ENCODE assay signal across 8 cellular contexts in the genomic region with DNA sequence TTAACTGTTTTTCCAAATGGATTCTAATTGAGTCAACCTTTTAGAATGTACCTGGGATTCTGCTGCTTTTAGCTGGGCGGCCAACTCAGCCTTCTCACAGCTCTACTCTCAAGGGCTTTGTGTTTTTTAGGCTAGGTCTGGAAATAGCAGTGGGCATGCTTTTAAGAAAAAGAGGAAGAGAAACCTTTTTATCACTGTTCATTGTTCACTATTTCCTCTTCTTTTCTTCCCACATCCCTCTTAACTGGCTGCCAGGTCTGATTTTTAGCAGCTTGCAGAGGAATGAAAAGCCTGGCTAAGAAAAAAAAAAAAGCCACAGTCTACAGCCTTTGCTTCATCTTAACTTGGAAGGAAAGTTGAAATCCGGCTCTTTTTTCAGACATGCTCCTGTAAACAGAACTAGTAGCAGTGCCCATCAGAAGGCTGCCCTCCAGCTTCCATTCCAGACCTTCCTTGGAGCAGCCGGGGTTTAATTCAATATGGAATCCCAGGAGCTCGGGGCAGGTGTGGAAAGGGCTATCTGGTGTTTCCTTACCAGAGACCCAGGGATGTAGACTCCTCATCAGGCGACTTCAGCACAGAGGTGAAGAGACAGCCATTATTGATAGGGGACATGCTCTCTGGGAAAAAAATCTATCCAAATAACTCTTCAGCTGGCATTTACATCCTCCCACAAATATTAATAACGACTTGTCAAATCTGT.
DNase-seq lines count a peak whose midpoint lies in the region; ATAC-seq, FAIRE-seq and TF ChIP-seq lines count a peak whose summit lies in the region.

No MANE protein-coding gene starts in this region.

- H4K20me1 ChIP-seq in Loucy (ENCODE audit: insufficient read depth, low read length, poor library complexity, severe bottlenecking): no peaks in the 10 kb centered on the region

- TF ChIP-seq CTCF in A549 (IDR thresholded peaks at IDR 0.05) (no peak), Loucy (conservative IDR thresholded peaks at IDR 0.05; ENCODE audit: low read length) (no peak), coronary artery (IDR thresholded peaks at IDR 0.05) (no peak)

- POLR2A ChIA-PET in A549 (lab: Yijun Ruan, JAX): no interaction called here

- TF ChIP-seq POLR2A in A549 (IDR thresholded peaks at IDR 0.05; ENCODE audit: low read length): no peak

- H3K27ac ChIP-seq in A549 (no peak overlapping the region), coronary artery (no peak overlapping the region)

- CTCF ChIA-PET in A549 (lab: Yijun Ruan, JAX): interaction anchor here (0.6 to 6.1 kb wide), 40 partner anchors 9 to 1299 kb away, joined by 3 to 64 read pairs (median 5); partner anchors contain the start of gene GAD1

- 19% methylated on average over 6 of the region's 6 CpGs for WGBS in A549 (ENCODE audit: missing lambda C conversion rate)

- FAIRE-seq in A549 (lab: Jason Lieb, UNC): no peak

- no peaks in the 10 kb centered on the region for H3F3A ChIP-seq in Loucy (ENCODE audit: low read depth)

- DNase-seq in A549 (ENCODE audit: low read depth in 1 of 2, low spot score in 1 of 2) (no peak), coronary artery (ENCODE audit: low spot score) (no peak), Kasumi-1 (lab: John Stamatoyannopoulos, UW) (no peak), middle frontal gyrus (ENCODE audit: extremely low spot score, low spot score) (no peak)

- H3K4me2 ChIP-seq in A549 (peak overlapping the region; percentile 47), Loucy (ENCODE audit: low read depth, low read length, poor library complexity, severe bottlenecking) (peak overlapping the region; percentile 68)

- ATAC-seq in A549 (peak in 1 of 2 experiments; percentile 50; a peak in 2 of 6 replicates), GM19351 (IDR thresholded peaks at IDR 0.05; ENCODE audit: unreplicated experiment) (peak; percentile 83), HG03378 (IDR thresholded peaks at IDR 0.05; ENCODE audit: unreplicated experiment) (no peak), GM21515 (IDR thresholded peaks at IDR 0.05; ENCODE audit: unreplicated experiment) (no peak)

- no peak for TF ChIP-seq RAD21 in A549 (conservative IDR thresholded peaks at IDR 0.05 in 1 of 2, IDR thresholded peaks at IDR 0.05 in 1 of 2)

- H3K9me3 ChIP-seq in A549 (no peaks in the 10 kb centered on the region), Loucy (ENCODE audit: insufficient read depth, low read depth, low read length) (no peaks in the 10 kb centered on the region)

- TF ChIP-seq EP300 in A549 (IDR thresholded peaks at IDR 0.05): no peak

- H3K4me1 ChIP-seq in A549 (no peaks in the 10 kb centered on the region), Loucy (ENCODE audit: insufficient read depth, low read length, poor library complexity, severe bottlenecking) (peaks cover 2% of the 10 kb centered on the region)

- peak overlapping the region; percentile 89; the same call in 1 of the 2 replicates for H2AFZ ChIP-seq in Loucy (ENCODE audit: low read length)

- H3K36me3 ChIP-seq in Loucy (ENCODE audit: insufficient read depth, low read length): no peaks in the 10 kb centered on the region

- peak overlapping the region; percentile 5 for H3K9ac ChIP-seq in Loucy (ENCODE audit: low read depth, low read length, poor library complexity, severe bottlenecking)

- no peaks in the 10 kb centered on the region for H3K79me2 ChIP-seq in Loucy (ENCODE audit: insufficient read depth, low read length)

- no peak overlapping the region for H3K4me3 ChIP-seq in A549
- peak overlapping the region; percentile 67 for H3K4me3 ChIP-seq in Loucy (ENCODE audit: low read length, poor library complexity, severe bottlenecking)
- peak overlapping the region; percentile 46 for H3K4me3 ChIP-seq in coronary artery

- H3K27me3 ChIP-seq in Loucy (ENCODE audit: insufficient read depth, low read length, poor library complexity, severe bottlenecking): no peaks in the 10 kb centered on the region

- no peaks in the 10 kb centered on the region for H3K9me2 ChIP-seq in Loucy (replicated peaks; ENCODE audit: low read depth, low read length)

TF ChIP-seq in A549, 52 proteins besides CTCF, POLR2A, EP300 and RAD21:
- no peak for TF ChIP-seq HOXB5 (CRISPR knock-in tag; IDR thresholded peaks at IDR 0.05)
